ENCODE assay signal across 8 cellular contexts in the genomic region with DNA sequence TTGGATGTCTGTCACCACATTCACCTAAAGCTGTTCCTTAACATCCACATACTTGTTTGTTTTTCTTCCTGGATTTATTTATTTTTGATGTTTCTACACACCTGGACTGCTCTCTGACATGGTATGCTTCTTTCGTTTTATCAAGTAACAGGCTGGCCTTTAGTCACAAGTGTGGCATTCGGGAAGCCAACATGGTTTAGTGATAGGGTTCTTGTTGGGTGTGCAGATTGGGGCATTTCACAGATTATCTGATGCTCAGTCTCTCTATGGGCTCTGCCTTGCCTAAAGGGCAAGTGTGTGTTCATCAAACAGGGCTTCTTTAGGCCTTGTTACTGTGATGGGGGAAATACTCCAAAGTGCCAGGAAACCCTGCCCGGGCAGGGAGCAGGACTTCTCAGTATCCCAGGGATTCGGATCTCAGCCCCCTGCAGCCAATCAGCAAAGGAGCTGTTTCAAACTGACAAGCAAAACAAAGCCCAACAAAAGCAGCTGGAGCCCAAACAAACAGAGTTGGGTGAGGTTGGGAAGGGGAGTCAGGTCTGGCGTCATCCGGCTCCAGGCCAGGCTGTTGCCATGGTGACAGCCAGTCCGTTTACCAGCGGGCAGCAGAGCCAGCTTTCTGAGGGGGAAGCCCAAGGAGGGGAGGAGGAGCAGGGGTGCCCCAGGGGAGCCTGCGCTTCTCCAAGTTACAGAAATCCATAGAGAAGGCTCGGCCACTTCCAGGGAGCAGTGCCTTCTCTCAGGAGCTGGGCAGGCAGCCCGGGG. TPM values are rescaled to one million over a fixed set of nuclear protein-coding genes. Genes with fewer than 3 reads are reported as not detected.
A peak's percentile ranks its signal among the peaks of the same experiment; 100 is the strongest.
DNase-seq lines count a peak whose midpoint lies in the region; ATAC-seq and TF ChIP-seq lines count a peak whose summit lies in the region.

No MANE protein-coding gene starts in this region.

- peaks cover 11% of the 10 kb centered on the region for H3K4me1 ChIP-seq in PC-3 (ENCODE audit: insufficient read depth, low read length)

- no peaks in the 10 kb centered on the region for H3K9me3 Mint-ChIP-seq in activated naive CD4-positive, alpha-beta T cell treated with anti-CD3 and anti-CD28 coated beads for 36 hours

- ATAC-seq in PC-3, result no peak
- no peak for ATAC-seq in HG03342 (IDR thresholded peaks at IDR 0.05; ENCODE audit: unreplicated experiment)

- no peaks in the 10 kb centered on the region for H3K27me3 ChIP-seq in PC-3 (ENCODE audit: low read length)

- H3K4me2 ChIP-seq in PC-3 (ENCODE audit: low read length), result no peak overlapping the region

- POLR2A ChIA-PET in PC-3 (lab: Charles Lee; ENCODE audit: unreplicated experiment), result no interaction called here

- no peak overlapping the region for H3K9ac ChIP-seq in PC-3 (ENCODE audit: low read length)

- H3K27me3 Mint-ChIP-seq in activated naive CD4-positive, alpha-beta T cell treated with anti-CD3 and anti-CD28 coated beads for 36 hours (ENCODE audit: low read depth), result no peaks in the 10 kb centered on the region

- no peaks in the 10 kb centered on the region for H3K36me3 Mint-ChIP-seq in activated naive CD4-positive, alpha-beta T cell treated with anti-CD3 and anti-CD28 coated beads for 36 hours (ENCODE audit: low read depth)

- H3K9me2 ChIP-seq in PC-3 (replicated peaks; ENCODE audit: low read length), result no peaks in the 10 kb centered on the region

- H3K4me3 ChIP-seq in PC-3 (ENCODE audit: low read length) (no peak overlapping the region), fibroblast of mammary gland (ENCODE audit: control insufficient read depth, low read depth, low read length) (no peak overlapping the region)

- H3K27ac ChIP-seq in PC-3 (ENCODE audit: low read length), result no peak overlapping the region

- CTCF ChIA-PET in PC-3 (lab: Charles Lee), result interaction anchor here (0.8 kb wide), 1 partner anchor 12 kb away, joined by 4 read pairs; no protein-coding TSS in a partner anchor
- CTCF ChIA-PET in activated naive CD4-positive, alpha-beta T cell treated with anti-CD3 and anti-CD28 coated beads for 36 hours (lab: Charles Lee), result interaction anchor here (0.6 to 12.5 kb wide), 7 partner anchors 9 to 267 kb away, joined by 4 to 131 read pairs (median 4); no protein-coding TSS in a partner anchor

- no peaks in the 10 kb centered on the region for H3K36me3 ChIP-seq in PC-3 (ENCODE audit: low read depth, low read length)

- H3K4me3 Mint-ChIP-seq in activated naive CD4-positive, alpha-beta T cell treated with anti-CD3 and anti-CD28 coated beads for 36 hours, result no peak overlapping the region

- no peak overlapping the region for H2AFZ ChIP-seq in PC-3 (ENCODE audit: low read length)

- no peaks in the 10 kb centered on the region for H4K20me1 ChIP-seq in PC-3 (ENCODE audit: low read length)

- H3K79me2 ChIP-seq in PC-3 (ENCODE audit: low read length), result no peaks in the 10 kb centered on the region

- DNase-seq in EH (ENCODE audit: low read depth), result peak; percentile 79
- DNase-seq in PC-3, result peak; percentile 19
- peak; percentile 90 for DNase-seq in fibroblast of mammary gland (ENCODE audit: low read depth)
- peak; percentile 93 for DNase-seq in myocyte (ENCODE audit: low read depth)
- DNase-seq in activated CD4-positive, CD25-positive, alpha-beta regulatory T cell treated with anti-CD3 and anti-CD28 coated beads, Interleukin-2, amount 50 U/mL, for 72 hours, result no peak
- DNase-seq in activated naive CD4-positive, alpha-beta T cell treated with anti-CD3 and anti-CD28 coated beads for 36 hours, result no peak
- DNase-seq in MV-4-11 (lab: John Stamatoyannopoulos, UW), result no peak

- no peaks in the 10 kb centered on the region for H3F3A ChIP-seq in PC-3 (ENCODE audit: low read length, unreplicated experiment)

- no peak overlapping the region for H3K27ac Mint-ChIP-seq in activated naive CD4-positive, alpha-beta T cell treated with anti-CD3 and anti-CD28 coated beads for 36 hours

- no peak for TF ChIP-seq CTCF in PC-3 (conservative IDR thresholded peaks at IDR 0.05; ENCODE audit: low read depth, low read length)
- TF ChIP-seq CTCF in fibroblast of mammary gland (conservative IDR thresholded peaks at IDR 0.05; ENCODE audit: control insufficient read depth, insufficient read depth, low read depth, low read length), result no peak

- intact Hi-C loops in PC-3 (cut with micrococcal nuclease), result no loop called here
- intact Hi-C loops in activated naive CD4-positive, alpha-beta T cell treated with anti-CD3 and anti-CD28 coated beads for 36 hours (cut with micrococcal nuclease), result no loop called here

- BruUV-seq in PC-3 (replicated peaks; lab: Mats Ljungman, UMichigan), result no TSS peak

- peaks cover 6% of the 10 kb centered on the region for H3K4me1 Mint-ChIP-seq in activated naive CD4-positive, alpha-beta T cell treated with anti-CD3 and anti-CD28 coated beads for 36 hours (ENCODE audit: low read depth)

- no peaks in the 10 kb centered on the region for H3K9me3 ChIP-seq in PC-3 (ENCODE audit: low read length)

RNA-seq across cellular contexts. Expression of gene FOS, which starts 31.8 kb away (rescaled TPM):
- total RNA-seq in PC-3 (2014; rRNA removed), result 99.2 and 103 TPM in 2 replicates
- 22.7 and 26.5 TPM in 2 replicates for total RNA-seq in myocyte
- 2.0 TPM for polyA plus RNA-seq in myocyte (2012)
- 10 to 100 TPM; 34.5 to 35.7 TPM for total RNA-seq in activated naive CD4-positive, alpha-beta T cell treated with anti-CD3 and anti-CD28 coated beads for 36 hours

Comparison
In these comparisons a context has a peak if more than half of its experiments do, and no peak if none do; other contexts are left out.
1. DNase-seq: peak in EH (single experiment), PC-3 (single experiment), fibroblast of mammary gland (single experiment) and myocyte (single experiment); none in activated CD4-positive, CD25-positive, alpha-beta regulatory T cell treated with anti-CD3 and anti-CD28 coated beads, Interleukin-2, amount 50 U/mL, for 72 hours (single experiment), activated naive CD4-positive, alpha-beta T cell treated with anti-CD3 and anti-CD28 coated beads for 36 hours (single experiment) and MV-4-11 (single experiment).